In the genomic region with DNA sequence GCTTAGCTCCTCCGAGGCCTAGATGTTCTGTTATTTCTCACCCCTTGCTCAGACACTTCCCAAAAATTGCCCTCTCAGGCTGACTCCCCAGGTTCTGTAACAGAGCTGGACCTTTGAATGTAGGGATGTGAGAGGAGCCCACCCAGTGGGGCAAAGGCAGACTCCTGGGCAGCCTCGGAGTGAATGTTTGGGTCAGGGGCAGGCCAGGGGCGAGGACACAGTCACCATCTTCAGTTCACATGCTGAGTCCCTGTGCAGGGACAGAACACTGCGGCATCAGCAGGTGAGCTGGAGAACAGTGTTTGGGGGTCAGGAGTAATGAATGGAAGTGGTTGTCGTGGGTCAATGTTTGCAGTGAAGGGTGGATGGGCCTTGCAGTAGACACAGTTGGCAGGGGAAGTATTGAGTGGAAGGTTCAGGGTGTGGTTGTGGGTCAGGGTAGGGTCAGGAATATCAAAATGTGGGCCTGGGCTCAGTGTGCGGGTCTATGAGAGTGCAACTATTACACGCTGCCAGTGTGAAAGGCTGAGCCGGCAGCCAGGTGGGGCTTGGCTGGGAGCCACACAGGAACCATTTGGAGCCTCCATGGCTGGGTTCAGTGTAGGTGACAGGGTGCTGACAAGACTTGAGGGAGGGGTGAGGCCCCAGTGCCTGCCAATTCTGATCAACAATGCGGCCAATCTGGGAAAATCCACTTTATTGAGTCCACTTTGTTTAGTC, we compare ENCODE assay signal across 17 cellular contexts. TPM values are rescaled to one million over a fixed set of nuclear protein-coding genes. Genes with fewer than 3 reads are reported as not detected.
"Had no signal": no experiment of that assay in that cellular context is flagged by ENCODE, and none has a peak within 500 bp of the region (broad histone marks: within the 10 kb centered on the region; RNA-seq: fewer than 3 reads in every experiment).

No MANE protein-coding gene starts in this region.

- H3K27ac ChIP-seq: foreskin keratinocyte, neutrophil, suprapubic skin, thyroid gland had no signal

- ATAC-seq: effector memory CD8-positive, alpha-beta T cell; foreskin keratinocyte; left cardiac atrium; left ventricle myocardium superior; right cardiac atrium had no signal

- H3K36me3 ChIP-seq: neutrophil, suprapubic skin, thyroid gland had no signal

- H3K4me3 ChIP-seq: lung, suprapubic skin, thyroid gland had no signal

- DNase-seq: effector memory CD8-positive, alpha-beta T cell; erythroblast; foreskin keratinocyte; left cardiac atrium; left ventricle myocardium superior; mesenchymal stem cell; naive B cell; right cardiac atrium; small intestine; stimulated activated CD4-positive, alpha-beta T cell treated with anti-CD3 and anti-CD28 coated beads, Interleukin-12 subunit alpha, Interleukin-12 subunit beta, amount 100 ng/mL, for 4 hours; stimulated activated naive CD4-positive, alpha-beta T cell treated with Interleukin-2 at 50 U/mL for 16 hours; thyroid gland had no signal

- H3K9me3 ChIP-seq: neutrophil, suprapubic skin, thyroid gland had no signal

- H3K4me1 ChIP-seq: foreskin keratinocyte had no signal

RNA-seq across cellular contexts. Expression of gene IHH, which starts 4.4 kb away (rescaled TPM):
- total RNA-seq: endothelial cell of umbilical vein, foreskin keratinocyte, left cardiac atrium, left ventricle myocardium superior, osteocyte, right cardiac atrium had no signal

RNA-seq across cellular contexts. Expression of gene CFAP65, which starts 15.0 kb away (rescaled TPM):
- total RNA-seq: endothelial cell of umbilical vein, foreskin keratinocyte, left cardiac atrium, left ventricle myocardium superior, osteocyte, right cardiac atrium, suprapubic skin had no signal
